ENCODE assay signal across 19 cellular contexts in genomic region chr20:10362674-10363073, GRCh38.
A peak's percentile ranks its signal among the peaks of the same experiment; 100 is the strongest.
DNase-seq lines count a peak whose midpoint lies in the region; ATAC-seq and TF ChIP-seq lines count a peak whose summit lies in the region.
"Had no signal": no experiment of that assay in that cellular context is flagged by ENCODE, and none has a peak within 500 bp of the region (broad histone marks: within the 10 kb centered on the region; RNA-seq: fewer than 3 reads in every experiment).

No MANE protein-coding gene starts in this region.

- no peaks in the 10 kb centered on the region for H3K9me3 Mint-ChIP-seq in glutamatergic neuron (ENCODE audit: unreplicated experiment)
- H3K9me3 Mint-ChIP-seq: activated T-helper 17 cell treated with anti-CD3 and anti-CD28 coated beads, Interleukin-2, amount 50 U/mL, for 72 hours; naive thymus-derived CD8-positive, alpha-beta T cell had no signal

- no peak overlapping the region for H3K27ac Mint-ChIP-seq in glutamatergic neuron (ENCODE audit: unreplicated experiment)
- H3K27ac Mint-ChIP-seq: activated T-helper 17 cell treated with anti-CD3 and anti-CD28 coated beads, Interleukin-2, amount 50 U/mL, for 72 hours; dendritic cell treated with granulocyte-macrophage colony-stimulating factor and Interleukin-4, amounts not matched to agents 40 ng/mL and 50 ng/mL, for 4 days; naive thymus-derived CD8-positive, alpha-beta T cell had no signal

- no peak overlapping the region for H3K4me3 Mint-ChIP-seq in glutamatergic neuron (ENCODE audit: unreplicated experiment)
- H3K4me3 Mint-ChIP-seq: activated T-helper 17 cell treated with anti-CD3 and anti-CD28 coated beads, Interleukin-2, amount 50 U/mL, for 72 hours; dendritic cell treated with granulocyte-macrophage colony-stimulating factor and Interleukin-4, amounts not matched to agents 40 ng/mL and 50 ng/mL, for 4 days; naive thymus-derived CD8-positive, alpha-beta T cell had no signal

- no peaks in the 10 kb centered on the region for H3K4me1 Mint-ChIP-seq in glutamatergic neuron (ENCODE audit: low read depth, unreplicated experiment)
- H3K4me1 Mint-ChIP-seq: activated T-helper 17 cell treated with anti-CD3 and anti-CD28 coated beads, Interleukin-2, amount 50 U/mL, for 72 hours; naive thymus-derived CD8-positive, alpha-beta T cell had no signal

- DNase-seq in D341Med (ENCODE audit: low spot score) (no peak), glutamatergic neuron (no peak), KG1 (lab: John Stamatoyannopoulos, UW) (no peak), iPS-NIHi7 (ENCODE audit: extremely low spot score) (no peak)
- DNase-seq: activated CD4-positive, CD25-positive, alpha-beta regulatory T cell; hypothalamus; naive thymus-derived CD8-positive, alpha-beta T cell; NCI-H146; ovary; PC-9; stimulated activated naive CD4-positive, alpha-beta T cell treated with Interleukin-2 at 50 U/mL for 16 hours; tibial artery had no signal

- TF ChIP-seq CTCF in glutamatergic neuron (IDR thresholded peaks at IDR 0.05; ENCODE audit: partially characterized antibody, unreplicated experiment): no peak

- ATAC-seq in GM19025 (IDR thresholded peaks at IDR 0.05; ENCODE audit: low read depth, unreplicated experiment): peak; percentile 55
- peak; percentile 51 for ATAC-seq in GM21529 (IDR thresholded peaks at IDR 0.05; ENCODE audit: unreplicated experiment)
- ATAC-seq in HG03095 (IDR thresholded peaks at IDR 0.05; ENCODE audit: unreplicated experiment): peak; percentile 71
- peak; percentile 66 for ATAC-seq in HG03571 (IDR thresholded peaks at IDR 0.05; ENCODE audit: unreplicated experiment)
- ATAC-seq: activated T-helper 17 cell treated with anti-CD3 and anti-CD28 coated beads, Interleukin-2, amount 50 U/mL, for 72 hours; naive thymus-derived CD8-positive, alpha-beta T cell; sciatic nerve had no signal

- H3K27me3 Mint-ChIP-seq in glutamatergic neuron (ENCODE audit: unreplicated experiment): peaks cover 2% of the 10 kb centered on the region
- H3K27me3 Mint-ChIP-seq: dendritic cell treated with granulocyte-macrophage colony-stimulating factor and Interleukin-4, amounts not matched to agents 40 ng/mL and 50 ng/mL, for 4 days had no signal

- H3K36me3 Mint-ChIP-seq in glutamatergic neuron (ENCODE audit: unreplicated experiment): no peaks in the 10 kb centered on the region
- H3K36me3 Mint-ChIP-seq: naive thymus-derived CD8-positive, alpha-beta T cell had no signal
